ENCODE assay signal across 18 cellular contexts in the genomic region with DNA sequence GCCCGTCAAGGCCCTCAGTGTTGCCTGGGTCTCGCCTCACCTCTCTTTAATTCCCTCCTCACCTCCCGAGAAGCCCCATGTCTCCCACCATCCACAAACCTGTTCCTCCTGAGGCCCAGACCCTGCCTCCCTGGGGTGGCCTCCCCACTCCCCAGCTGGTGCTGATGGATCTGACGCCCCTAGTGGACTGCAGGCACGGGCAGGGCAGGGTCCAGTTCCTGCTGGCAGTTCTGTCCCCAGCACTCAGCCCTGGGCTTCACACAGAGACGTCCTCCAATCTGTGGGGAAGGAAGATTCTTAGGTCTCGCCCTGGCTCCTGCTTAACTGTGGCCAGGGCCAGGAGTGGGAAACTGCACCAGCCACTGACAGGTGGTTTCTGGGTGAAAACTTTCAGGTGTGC.
A peak's percentile ranks its signal among the peaks of the same experiment; 100 is the strongest.
DNase-seq lines count a peak whose midpoint lies in the region; ATAC-seq and TF ChIP-seq lines count a peak whose summit lies in the region.
"Had no signal": no experiment of that assay in that cellular context is flagged by ENCODE, and none has a peak within 500 bp of the region (broad histone marks: within the 10 kb centered on the region; RNA-seq: fewer than 3 reads in every experiment).

No MANE protein-coding gene starts in this region.

- H3K9me2 ChIP-seq in Loucy (replicated peaks; ENCODE audit: low read depth, low read length): no peaks in the 10 kb centered on the region

- H3K4me3 ChIP-seq in Loucy (ENCODE audit: low read length, poor library complexity, severe bottlenecking): no peak overlapping the region
- no peak overlapping the region for H3K4me3 ChIP-seq in choroid plexus epithelial cell (ENCODE audit: low read depth, low read length)
- no peak overlapping the region for H3K4me3 ChIP-seq in muscle layer of colon (ENCODE audit: low read depth in 1 of 2, low read length in 2 of 2)
- H3K4me3 ChIP-seq: A549; BLaER1 treated with 17β-estradiol and CSF1 and Interleukin-3, amounts not matched to agents 10 nM and 100 nM had no signal

- TF ChIP-seq CTCF in GM12874 (IDR thresholded peaks at IDR 0.05; ENCODE audit: insufficient read depth, low read depth, low read length): 0 out of 2 replicates have a peak, but pooled peaks have one; percentile 3
- TF ChIP-seq CTCF in Loucy (conservative IDR thresholded peaks at IDR 0.05; ENCODE audit: low read length): peak; percentile 17; the same call in 1 of the 2 replicates
- TF ChIP-seq CTCF in choroid plexus epithelial cell (conservative IDR thresholded peaks at IDR 0.05; ENCODE audit: low read depth, low read length): peak; percentile 3

- no peaks in the 10 kb centered on the region for H3K9me3 ChIP-seq in Loucy (ENCODE audit: insufficient read depth, low read depth, low read length)
- no peaks in the 10 kb centered on the region for H3K9me3 ChIP-seq in muscle layer of colon (ENCODE audit: low read length)
- H3K9me3 ChIP-seq: A549; BLaER1 treated with 17β-estradiol and CSF1 and Interleukin-3, amounts not matched to agents 10 nM and 100 nM had no signal

- no peak overlapping the region for H3K9ac ChIP-seq in Loucy (ENCODE audit: low read depth, low read length, poor library complexity, severe bottlenecking)
- no peak overlapping the region for H3K9ac ChIP-seq in muscle layer of colon (ENCODE audit: low read length)
- H3K9ac ChIP-seq: BLaER1 treated with 17β-estradiol and CSF1 and Interleukin-3, amounts not matched to agents 10 nM and 100 nM had no signal

- no peaks in the 10 kb centered on the region for H3K79me2 ChIP-seq in Loucy (ENCODE audit: insufficient read depth, low read length)

- H3K27me3 ChIP-seq in Loucy (ENCODE audit: insufficient read depth, low read length, poor library complexity, severe bottlenecking): no peaks in the 10 kb centered on the region
- H3K27me3 ChIP-seq in muscle layer of colon (ENCODE audit: control insufficient read depth in 1 of 2, insufficient read depth in 2 of 2, low read length in 2 of 2): no peaks in the 10 kb centered on the region

- ATAC-seq in GM21528 (IDR thresholded peaks at IDR 0.05; ENCODE audit: low FRiP score, unreplicated experiment): no peak
- ATAC-seq: A549 had no signal

- H3K27ac ChIP-seq in muscle layer of colon (ENCODE audit: low read depth, low read length): peak overlapping the region; percentile 7
- H3K27ac ChIP-seq: A549; BLaER1 treated with 17β-estradiol and CSF1 and Interleukin-3, amounts not matched to agents 10 nM and 100 nM; RWPE1 had no signal

- H2AFZ ChIP-seq in Loucy (ENCODE audit: low read length): no peak overlapping the region

- H3K4me1 ChIP-seq in Loucy (ENCODE audit: insufficient read depth, low read length, poor library complexity, severe bottlenecking): peaks cover 31% of the 10 kb centered on the region
- H3K4me1 ChIP-seq in muscle layer of colon (ENCODE audit: insufficient read depth, low read length): peaks cover 17% of the 10 kb centered on the region

- H3F3A ChIP-seq in Loucy (ENCODE audit: low read depth): no peaks in the 10 kb centered on the region

- DNase-seq in choroid plexus epithelial cell (ENCODE audit: low read depth) (no peak), occipital lobe (lab: John Stamatoyannopoulos, UW) (no peak), HUDEP-2 (lab: John Stamatoyannopoulos, UW; ENCODE audit: unreplicated experiment in 76 of 76) (no peak), NCI-H446 treated with DMSO at 0.1 percent for 48 hours (lab: John Stamatoyannopoulos, UW) (no peak)
- DNase-seq: DND-41; GOT3; NCI-H1417 treated with DMSO at 0.1 percent for 48 hours; NCI-H2029; NCI-H2171; NCI-H446; NK-92 treated with Interleukin-12 subunit alpha and Interleukin-12 subunit beta, amount 100 ng/mL, for 24 hours had no signal

- no peaks in the 10 kb centered on the region for H3K36me3 ChIP-seq in Loucy (ENCODE audit: insufficient read depth, low read length)
- peaks cover 5% of the 10 kb centered on the region for H3K36me3 ChIP-seq in muscle layer of colon (ENCODE audit: insufficient read depth, low read length)
- H3K36me3 ChIP-seq: BLaER1 treated with 17β-estradiol and CSF1 and Interleukin-3, amounts not matched to agents 10 nM and 100 nM had no signal

- no peaks in the 10 kb centered on the region for H4K20me1 ChIP-seq in Loucy (ENCODE audit: insufficient read depth, low read length, poor library complexity, severe bottlenecking)

- H3K4me2 ChIP-seq in Loucy (ENCODE audit: low read depth, low read length, poor library complexity, severe bottlenecking): no peak overlapping the region
- H3K4me2 ChIP-seq: A549; BLaER1 treated with 17β-estradiol and CSF1 and Interleukin-3, amounts not matched to agents 10 nM and 100 nM had no signal
